In genomic region chr2:97095661-97096060, GRCh38 we compare ENCODE assay signal across 9 cellular contexts. TPM values are rescaled to one million over a fixed set of nuclear protein-coding genes. Genes with fewer than 3 reads are reported as not detected.
A peak's percentile ranks its signal among the peaks of the same experiment; 100 is the strongest.
DNase-seq lines count a peak whose midpoint lies in the region; ATAC-seq and TF ChIP-seq lines count a peak whose summit lies in the region.
"Had no signal": no experiment of that assay in that cellular context is flagged by ENCODE, and none has a peak within 500 bp of the region (broad histone marks: within the 10 kb centered on the region; RNA-seq: fewer than 3 reads in every experiment).

No MANE protein-coding gene starts in this region.

- ATAC-seq in GM23338, result no peak
- ATAC-seq in HG03457 (IDR thresholded peaks at IDR 0.05; ENCODE audit: unreplicated experiment), result no peak

- peak overlapping the region; percentile 84 for H3K4me2 ChIP-seq in GM23338
- peak overlapping the region; percentile 79 for H3K4me2 ChIP-seq in PC-9

- H4K20me1 ChIP-seq in GM23338 (replicated peaks; ENCODE audit: insufficient read depth) (no peaks in the 10 kb centered on the region), PC-9 (ENCODE audit: insufficient read depth) (no peaks in the 10 kb centered on the region)

- H3K4me3 Mint-ChIP-seq in GM23338 (peak overlapping the region; percentile 80), glutamatergic neuron (ENCODE audit: unreplicated experiment) (peak overlapping the region; percentile 83)

- H3K9me3 Mint-ChIP-seq in GM23338 (peaks cover 7% of the 10 kb centered on the region; the same call in 1 of the 3 replicates), glutamatergic neuron (ENCODE audit: unreplicated experiment) (no peaks in the 10 kb centered on the region)

- CTCF ChIA-PET in PC-9 (lab: Charles Lee), result no interaction called here

- H3K36me3 Mint-ChIP-seq in GM23338 (ENCODE audit: low read depth), result no peaks in the 10 kb centered on the region
- peaks cover 7% of the 10 kb centered on the region for H3K36me3 Mint-ChIP-seq in glutamatergic neuron (ENCODE audit: unreplicated experiment)

- POLR2A ChIA-PET in PC-9 (lab: Charles Lee; ENCODE audit: unreplicated experiment), result no interaction called here

- H3K9me2 ChIP-seq in GM23338 (ENCODE audit: insufficient read depth) (no peaks in the 10 kb centered on the region), PC-9 (ENCODE audit: insufficient read depth) (no peaks in the 10 kb centered on the region)

- no peaks in the 10 kb centered on the region for H3K9me3 ChIP-seq in PC-9 (ENCODE audit: insufficient read depth, low read depth)

- BruUV-seq in PC-9 (replicated peaks; lab: Mats Ljungman, UMichigan), result no TSS peak

- no peak overlapping the region for H3K27ac Mint-ChIP-seq in GM23338
- H3K27ac Mint-ChIP-seq in glutamatergic neuron (ENCODE audit: unreplicated experiment), result no peak overlapping the region

- no peaks in the 10 kb centered on the region for H3K79me2 ChIP-seq in GM23338 (replicated peaks; ENCODE audit: insufficient read depth)
- H3K79me2 ChIP-seq in PC-9 (ENCODE audit: low read depth), result no peaks in the 10 kb centered on the region

- H3K27me3 Mint-ChIP-seq in GM23338 (ENCODE audit: insufficient read depth, low read depth, poor library complexity) (no peaks in the 10 kb centered on the region), glutamatergic neuron (ENCODE audit: unreplicated experiment) (no peaks in the 10 kb centered on the region)

- H3K27ac ChIP-seq in GM23338 (ENCODE audit: low read depth) (no peak overlapping the region), PC-9 (no peak overlapping the region)

- H3K4me1 Mint-ChIP-seq in GM23338, result peaks cover 6% of the 10 kb centered on the region; the same call in 1 of the 3 replicates
- H3K4me1 Mint-ChIP-seq in glutamatergic neuron (ENCODE audit: low read depth, unreplicated experiment), result peaks cover 3% of the 10 kb centered on the region

- H3K27me3 ChIP-seq in GM23338 (ENCODE audit: insufficient read depth), result no peaks in the 10 kb centered on the region
- H3K27me3 ChIP-seq in PC-9 (ENCODE audit: insufficient read depth, low read depth), result peaks cover 5% of the 10 kb centered on the region; the same call in 1 of the 2 replicates

- H2AFZ ChIP-seq in GM23338 (0 out of 2 replicates have a peak overlapping the region, but pooled peaks have one; percentile 28), PC-9 (no peak overlapping the region; the same call in 1 of the 2 replicates)

- H3K4me3 ChIP-seq in GM23338 (peak overlapping the region; percentile 58), PC-9 (peak overlapping the region; percentile 60), skeletal muscle cell (ENCODE audit: low read depth, low read length) (peak overlapping the region; percentile 43)

- intact Hi-C loops in PC-9 (cut with micrococcal nuclease; ENCODE audit: unreplicated experiment), result no loop called here

- TF ChIP-seq CTCF in GM23338 (conservative IDR thresholded peaks at IDR 0.05; ENCODE audit: low read depth in 2 of 2) (no peak), PC-9 (conservative IDR thresholded peaks at IDR 0.05) (no peak), glutamatergic neuron (IDR thresholded peaks at IDR 0.05; ENCODE audit: partially characterized antibody, unreplicated experiment) (no peak), GM10266 (IDR thresholded peaks at IDR 0.05; ENCODE audit: control insufficient read depth, insufficient read depth, low read depth, missing control alignments) (no peak)

- H3K4me1 ChIP-seq in GM23338 (ENCODE audit: insufficient read depth), result no peaks in the 10 kb centered on the region
- H3K4me1 ChIP-seq in PC-9 (replicated peaks; ENCODE audit: insufficient read depth), result peaks cover 13% of the 10 kb centered on the region

- DNase-seq in GM23338 (ENCODE audit: low spot score) (no peak), PC-9 (no peak), glutamatergic neuron (no peak), skeletal muscle cell (ENCODE audit: low read depth) (no peak), NCI-H2171 (lab: John Stamatoyannopoulos, UW) (no peak), GM10266 (ENCODE audit: extremely low spot score) (no peak)
- DNase-seq: activated gamma-delta T cell treated with Interleukin-2 at 50 U/mL for 16 hours, NCI-H526 treated with DMSO at 0.1 percent for 48 hours had no signal

- no peaks in the 10 kb centered on the region for H3K36me3 ChIP-seq in GM23338 (ENCODE audit: insufficient read depth)
- H3K36me3 ChIP-seq in PC-9 (ENCODE audit: low read depth), result no peaks in the 10 kb centered on the region

- H3F3A ChIP-seq in GM23338 (replicated peaks; ENCODE audit: low read depth), result no peaks in the 10 kb centered on the region
- no peaks in the 10 kb centered on the region for H3F3A ChIP-seq in PC-9 (ENCODE audit: insufficient read depth, low read depth)

TF ChIP-seq in GM23338, 12 proteins besides CTCF, POLR2A, EP300 and RAD21:
- no peak for TF ChIP-seq ZNF331 (CRISPR knock-in tag; IDR thresholded peaks at IDR 0.05; ENCODE audit: low read depth)
- no peak for TF ChIP-seq ETS1 (IDR thresholded peaks at IDR 0.05)

RNA-seq across cellular contexts. Expression of gene FAHD2B, which starts 1.0 kb away (rescaled TPM):
- 28.6 and 32.4 TPM in 2 replicates for total RNA-seq in GM23338 (2014; rRNA removed; shearing (Covaris generic))
- polyA plus RNA-seq in GM23338 (2016; fragmentation: Nextera tagmentation; extraction: Ambion mirVana), result 22.3 and 23.9 TPM in 2 replicates
- 28.8 and 38.6 TPM in 2 replicates for total RNA-seq in PC-9 (2021)
- 21.2 TPM for total RNA-seq in glutamatergic neuron (ENCODE audit: unreplicated experiment)

RNA-seq across cellular contexts. Expression of gene ANKRD36, which starts 17.3 kb away (rescaled TPM):
- total RNA-seq in GM23338 (2014; rRNA removed; shearing (Covaris generic)), result 15.0 and 21.8 TPM in 2 replicates
- polyA plus RNA-seq in GM23338 (2016; fragmentation: Nextera tagmentation; extraction: Ambion mirVana), result 8.2 and 10.7 TPM in 2 replicates
- 26.9 and 32.3 TPM in 2 replicates for total RNA-seq in PC-9 (2021)
- total RNA-seq in glutamatergic neuron (ENCODE audit: unreplicated experiment), result 51.1 TPM
